In genomic region chr9:336039-336438, GRCh38 we compare ENCODE assay signal across 17 cellular contexts.
DNase-seq lines count a peak whose midpoint lies in the region; ATAC-seq and FAIRE-seq lines count a peak whose summit lies in the region.
"Had no signal": no experiment of that assay in that cellular context is flagged by ENCODE, and none has a peak within 500 bp of the region (broad histone marks: within the 10 kb centered on the region; RNA-seq: fewer than 3 reads in every experiment).

No MANE protein-coding gene starts in this region.

- peaks cover 10 to 33% (median 21%) of the 10 kb centered on the region in 4 donors for H3K4me1 Mint-ChIP-seq in naive thymus-derived CD8-positive, alpha-beta T cell

- ATAC-seq in naive thymus-derived CD8-positive, alpha-beta T cell, result no peak
- ATAC-seq: GM12878 had no signal

- peak overlapping the region; percentile 50 to 93 (median 79) for H3K27ac Mint-ChIP-seq in naive thymus-derived CD8-positive, alpha-beta T cell

- H3K36me3 ChIP-seq in HAP-1 (replicated peaks), result no peaks in the 10 kb centered on the region
- H3K36me3 ChIP-seq: ovary had no signal

- DNase-seq in NCI-H748 (lab: John Stamatoyannopoulos, UW; ENCODE audit: unreplicated experiment) (peak; percentile 9), NCI-H748 treated with DMSO at 0.1 percent for 48 hours (lab: John Stamatoyannopoulos, UW) (no peak), HAP-1 (ENCODE audit: low spot score in 2 of 2) (peak; percentile 77 to 89), astrocyte of the hippocampus (ENCODE audit: low read depth, low spot score) (peak; percentile 22), HTR-8/SVneo (ENCODE audit: insufficient read length, low spot score) (no peak), islet precursor cell (no peak), mesenteric fat pad (ENCODE audit: low spot score) (no peak)
- no peak for DNase-seq in naive thymus-derived CD8-positive, alpha-beta T cell
- DNase-seq: 8988T; activated CD8-positive, alpha-beta memory T cell treated with anti-CD3 and anti-CD28 coated beads, Interleukin-2, amount 50 U/mL, for 4 hours; KBM-7; midbrain; NCI-H1105 treated with DMSO at 0.1 percent for 48 hours; ovary; SK-N-SH had no signal

- no peaks in the 10 kb centered on the region for H3K9me3 ChIP-seq in HAP-1
- H3K9me3 ChIP-seq: ovary, SK-N-SH had no signal

- in situ Hi-C loops in HAP-1 (cut with MboI; ENCODE audit: low sequenced_read_pairs), result no loop called here

- H3K4me3 ChIP-seq in HAP-1, result no peak overlapping the region
- H3K4me3 ChIP-seq: GM12878, ovary had no signal

- POLR2A ChIA-PET in naive thymus-derived CD8-positive, alpha-beta T cell (lab: Charles Lee), result no interaction called here

- H3K9me3 Mint-ChIP-seq in naive thymus-derived CD8-positive, alpha-beta T cell, result no peaks in the 10 kb centered on the region

- H3K4me3 Mint-ChIP-seq in naive thymus-derived CD8-positive, alpha-beta T cell, result no peak overlapping the region

- H3K4me1 ChIP-seq in HAP-1, result peaks cover 36% of the 10 kb centered on the region

- peaks cover 14 to 96% (median 61%) of the 10 kb centered on the region in 3 donors for H3K36me3 Mint-ChIP-seq in naive thymus-derived CD8-positive, alpha-beta T cell

- no peak for FAIRE-seq in HTR-8/SVneo (lab: Jason Lieb, UNC)
- FAIRE-seq: endothelial cell of umbilical vein, GM12878 had no signal

- no peaks in the 10 kb centered on the region for H3K27me3 ChIP-seq in HAP-1 (ENCODE audit: low read depth)
- H3K27me3 ChIP-seq: ovary had no signal

- H3K27me3 Mint-ChIP-seq in naive thymus-derived CD8-positive, alpha-beta T cell, result no peaks in the 10 kb centered on the region

Comparison
In these comparisons a context has a peak if more than half of its experiments do, and no peak if none do; other contexts are left out.
1. DNase-seq: peak in NCI-H748 (single experiment), HAP-1 (2 of 2) and astrocyte of the hippocampus (single experiment); none in NCI-H748 treated with DMSO at 0.1 percent for 48 hours (single experiment), naive thymus-derived CD8-positive, alpha-beta T cell (0 of 10), HTR-8/SVneo (single experiment), islet precursor cell (single experiment) and mesenteric fat pad (single experiment).